In genomic region chr2:112709703-112710102, GRCh38 we compare ENCODE assay signal across 23 cellular contexts. TPM values are rescaled to one million over a fixed set of nuclear protein-coding genes. Genes with fewer than 3 reads are reported as not detected.
DNase-seq lines count a peak whose midpoint lies in the region; ATAC-seq, FAIRE-seq and TF ChIP-seq lines count a peak whose summit lies in the region.
"Had no signal": no experiment of that assay in that cellular context is flagged by ENCODE, and none has a peak within 500 bp of the region (broad histone marks: within the 10 kb centered on the region; RNA-seq: fewer than 3 reads in every experiment).

No MANE protein-coding gene starts in this region.

- intact Hi-C loops in testis (cut with DNase I; ENCODE audit: low total_unique reads): no loop called here
- intact Hi-C loops in Calu3 (cut with micrococcal nuclease; ENCODE audit: unreplicated experiment): no loop called here

- no peaks in the 10 kb centered on the region for H3K9me3 ChIP-seq in neuronal stem cell (replicated peaks in 1 of 2; ENCODE audit: control insufficient read depth in 2 of 2, insufficient read depth in 1 of 2, low read depth in 1 of 2, low read length in 2 of 2)
- H3K9me3 ChIP-seq in testis: no peaks in the 10 kb centered on the region
- H3K9me3 ChIP-seq: gastroesophageal sphincter, SK-N-SH had no signal

- no peak overlapping the region for H3K4me2 ChIP-seq in neuronal stem cell (ENCODE audit: insufficient read depth, low read length, poor library complexity, severe bottlenecking)
- H3K4me2 ChIP-seq: SK-N-SH had no signal

- DNase-seq in AG20443 (ENCODE audit: low spot score): peak; percentile 4
- no peak for DNase-seq in GM12891 (ENCODE audit: insufficient read length, low spot score)
- DNase-seq in central memory CD8-positive, alpha-beta T cell (ENCODE audit: low spot score in 2 of 2): no peak
- no peak for DNase-seq in neuronal stem cell (ENCODE audit: low spot score)
- no peak for DNase-seq in testis
- DNase-seq in Calu3: no peak
- no peak for DNase-seq in kidney glomerular epithelial cell (lab: John Stamatoyannopoulos, UW)
- no peak for DNase-seq in RPMI8226
- DNase-seq: activated naive CD4-positive, alpha-beta T cell treated with anti-CD3 and anti-CD28 coated beads, Interleukin-2, amount 10 ng/mL, durations not matched to agents 7 days and 5 days; cortex of kidney; EL; KBM-7; left ventricle myocardium superior; NCI-H1417 treated with DMSO at 0.1 percent for 48 hours; SK-N-SH; T-helper 9 cell had no signal

- H3K27ac Mint-ChIP-seq in central memory CD8-positive, alpha-beta T cell (ENCODE audit: low read depth): peak overlapping the region; percentile 77
- H3K27ac Mint-ChIP-seq in Calu3 (ENCODE audit: unreplicated experiment): no peak overlapping the region
- H3K27ac Mint-ChIP-seq: activated naive CD4-positive, alpha-beta T cell treated with anti-CD3 and anti-CD28 coated beads, Interleukin-2, amount 10 ng/mL, durations not matched to agents 7 days and 5 days; progenitor cell of endocrine pancreas; WTC11 had no signal

- no peak overlapping the region for H2BK15ac ChIP-seq in neuronal stem cell (ENCODE audit: low read length)

- no peak overlapping the region for H2BK5ac ChIP-seq in neuronal stem cell (ENCODE audit: low read length)

- no peak for ATAC-seq in central memory CD8-positive, alpha-beta T cell (replicated peaks; ENCODE audit: extremely low read depth, poor library complexity, severe bottlenecking)
- ATAC-seq: gastroesophageal sphincter, left ventricle myocardium superior, WTC11 had no signal

- peaks cover 0 to 14% of the 10 kb centered on the region in 2 donors for H3K4me1 ChIP-seq in neuronal stem cell (ENCODE audit: control insufficient read depth in 2 of 2, insufficient read depth in 1 of 2, low read depth in 1 of 2, low read length in 2 of 2)
- H3K4me1 ChIP-seq in testis: peaks cover 7% of the 10 kb centered on the region
- H3K4me1 ChIP-seq: gastroesophageal sphincter had no signal

- H3K4me3 ChIP-seq in neuronal stem cell (ENCODE audit: low read length in 2 of 2) (no peak overlapping the region), testis (no peak overlapping the region)
- H3K4me3 ChIP-seq: gastroesophageal sphincter had no signal

- FAIRE-seq in GM12891 (lab: Jason Lieb, UNC): peak; percentile 31
- FAIRE-seq: bronchial epithelial cell, islet of Langerhans had no signal

- H3K18ac ChIP-seq in neuronal stem cell (ENCODE audit: low read length): no peak overlapping the region

- WGBS in neuronal stem cell (ENCODE audit: extremely low coverage in 2 of 2, insufficient read length in 2 of 2, insufficient replicate concordance in 1 of 2), 2 donors: no CpG with 5 or more reads among the region's 6 CpGs
- WGBS in testis, 2 donors: 76 to 92% methylated on average over 6 of the region's 6 CpGs

- peaks cover 4% of the 10 kb centered on the region for H3K36me3 Mint-ChIP-seq in central memory CD8-positive, alpha-beta T cell (ENCODE audit: insufficient read depth)
- no peaks in the 10 kb centered on the region for H3K36me3 Mint-ChIP-seq in Calu3 (ENCODE audit: insufficient read depth, unreplicated experiment)
- H3K36me3 Mint-ChIP-seq: activated naive CD4-positive, alpha-beta T cell treated with anti-CD3 and anti-CD28 coated beads, Interleukin-2, amount 10 ng/mL, durations not matched to agents 7 days and 5 days; WTC11 had no signal

- H3K36me3 ChIP-seq in neuronal stem cell (replicated peaks in 1 of 2; ENCODE audit: control insufficient read depth in 2 of 2, insufficient read depth in 2 of 2, low read length in 2 of 2) (no peaks in the 10 kb centered on the region), testis (ENCODE audit: low read depth, missing control alignments) (no peaks in the 10 kb centered on the region)
- H3K36me3 ChIP-seq: gastroesophageal sphincter had no signal

- H3K27me3 Mint-ChIP-seq in central memory CD8-positive, alpha-beta T cell: no peaks in the 10 kb centered on the region
- no peaks in the 10 kb centered on the region for H3K27me3 Mint-ChIP-seq in Calu3 (ENCODE audit: unreplicated experiment)

- H2BK120ac ChIP-seq in neuronal stem cell (ENCODE audit: low read depth, low read length): no peak overlapping the region

- no TSS peak for BruUV-seq in Calu3 (replicated peaks; lab: Mats Ljungman, UMichigan)

- TF ChIP-seq CTCF in testis (IDR thresholded peaks at IDR 0.05): no peak
- no peak for TF ChIP-seq CTCF in Calu3 (IDR thresholded peaks at IDR 0.05; ENCODE audit: unreplicated experiment)

- H3K9ac ChIP-seq in neuronal stem cell (ENCODE audit: low read depth, low read length, poor library complexity): no peak overlapping the region
- H3K9ac ChIP-seq: SK-N-SH had no signal

- H3K27me3 ChIP-seq in neuronal stem cell (ENCODE audit: control insufficient read depth in 3 of 3, insufficient read depth in 3 of 3, low read depth in 1 of 3, low read length in 3 of 3) (peaks cover 0 to 3% (median 0%) of the 10 kb centered on the region in 3 experiments), testis (no peaks in the 10 kb centered on the region)

- TF ChIP-seq POLR2A in GM12891 (IDR thresholded peaks at IDR 0.05; ENCODE audit: low read depth, low read length): no peak
- TF ChIP-seq POLR2A in testis (IDR thresholded peaks at IDR 0.05): no peak

- CTCF ChIA-PET in Calu3 (lab: Charles Lee): no interaction called here

- no peak overlapping the region for H3K27ac ChIP-seq in neuronal stem cell (replicated peaks; ENCODE audit: low read length)
- H3K27ac ChIP-seq in testis: no peak overlapping the region
- H3K27ac ChIP-seq: gastroesophageal sphincter had no signal

- H3K9me3 Mint-ChIP-seq in central memory CD8-positive, alpha-beta T cell: no peaks in the 10 kb centered on the region
- H3K9me3 Mint-ChIP-seq in Calu3 (ENCODE audit: low read depth, unreplicated experiment): no peaks in the 10 kb centered on the region
- H3K9me3 Mint-ChIP-seq: activated naive CD4-positive, alpha-beta T cell treated with anti-CD3 and anti-CD28 coated beads, Interleukin-2, amount 10 ng/mL, durations not matched to agents 7 days and 5 days; WTC11 had no signal

- H3K4me1 Mint-ChIP-seq in central memory CD8-positive, alpha-beta T cell: peaks cover 28% of the 10 kb centered on the region
- peaks cover 30% of the 10 kb centered on the region for H3K4me1 Mint-ChIP-seq in Calu3 (ENCODE audit: low read depth, unreplicated experiment)

- H4K8ac ChIP-seq in neuronal stem cell (ENCODE audit: low read depth, low read length): no peak overlapping the region

- H2BK12ac ChIP-seq in neuronal stem cell (ENCODE audit: low read length): peak overlapping the region; percentile 50

- H2AK5ac ChIP-seq in neuronal stem cell (ENCODE audit: low read depth, low read length): peak overlapping the region; percentile 71

- H3K4me3 Mint-ChIP-seq in central memory CD8-positive, alpha-beta T cell: no peak overlapping the region
- H3K4me3 Mint-ChIP-seq in Calu3 (ENCODE audit: low read depth, unreplicated experiment): no peak overlapping the region
- H3K4me3 Mint-ChIP-seq: activated naive CD4-positive, alpha-beta T cell treated with anti-CD3 and anti-CD28 coated beads, Interleukin-2, amount 10 ng/mL, durations not matched to agents 7 days and 5 days; WTC11 had no signal

- H3K23ac ChIP-seq in neuronal stem cell (ENCODE audit: low read depth, low read length, poor library complexity): peak overlapping the region; percentile 59

- no peak overlapping the region for H3K4ac ChIP-seq in neuronal stem cell (ENCODE audit: low read length)

- no peaks in the 10 kb centered on the region for H3K79me1 ChIP-seq in neuronal stem cell (ENCODE audit: low read depth, low read length)

- H4K91ac ChIP-seq in neuronal stem cell (ENCODE audit: low read depth, low read length, poor library complexity): no peak overlapping the region

- no peak overlapping the region for H2AFZ ChIP-seq in neuronal stem cell (ENCODE audit: low read length)

- H3K14ac ChIP-seq in neuronal stem cell (ENCODE audit: low read length): no peak overlapping the region

TF ChIP-seq in GM12891, 5 proteins besides CTCF, POLR2A, EP300 and RAD21:
- no peak for TF ChIP-seq SPI1 (IDR thresholded peaks at IDR 0.05; ENCODE audit: low read depth, low read length)
- no peak for TF ChIP-seq POU2F2 (IDR thresholded peaks at IDR 0.05; ENCODE audit: low read depth, low read length)
- no peak for TF ChIP-seq POLR2AphosphoS5 (IDR thresholded peaks at IDR 0.05; ENCODE audit: low read depth, low read length)
- TF ChIP-seq TAF1 (IDR thresholded peaks at IDR 0.05; ENCODE audit: low read depth, low read length): no peak

RNA-seq across cellular contexts. Expression of gene NT5DC4, which starts 11.1 kb away (rescaled TPM):
- polyA plus RNA-seq in GM12891 (2012; ENCODE audit: low read depth, missing spikeins): 2.1 TPM
- not detected for polyA plus RNA-seq in neuronal stem cell (2013, experiment 1 of 2)
- not detected for polyA plus RNA-seq in neuronal stem cell (2013, experiment 2 of 2)
- total RNA-seq in testis: 1 to 10 TPM; 2.8 to 2.9 TPM
- polyA plus RNA-seq in testis (ENCODE audit: insufficient read depth, low read depth, low replicate concordance): 4.2 TPM
- total RNA-seq in Calu3 (2022): 10.1 and 13.6 TPM in 2 replicates
- total RNA-seq: bronchial epithelial cell, left ventricle myocardium superior, OCI-LY7, progenitor cell of endocrine pancreas, WTC11 had no signal
- polyA plus RNA-seq: neural cell, SK-N-SH had no signal

RNA-seq across cellular contexts. Expression of gene CKAP2L, which starts 54.7 kb away (rescaled TPM):
- 6.7 TPM for polyA plus RNA-seq in GM12891 (2012; ENCODE audit: low read depth, missing spikeins)
- polyA plus RNA-seq in neuronal stem cell (2013, experiment 1 of 2): 28.3 TPM
- 30.0 TPM for polyA plus RNA-seq in neuronal stem cell (2013, experiment 2 of 2)
- total RNA-seq in testis (10 to 100 TPM in 1 of 2 donors, 1 to 10 TPM in 1; 7.1 to 11.0 TPM), Calu3 (2022) (27.4 and 42.5 TPM in 2 replicates)
- polyA plus RNA-seq in testis (ENCODE audit: insufficient read depth, low read depth, low replicate concordance): 9.5 TPM
